Comparison of ENCODE assay signal across 3 cellular contexts in genomic region chr2:202627042-202627441, GRCh38.
TF ChIP-seq lines count a peak whose summit lies in the region.

No MANE protein-coding gene starts in this region.

TF ChIP-seq in SK-N-SH, 30 proteins besides CTCF, POLR2A, EP300 and RAD21:
- no peak for TF ChIP-seq CHD2 (IDR thresholded peaks at IDR 0.05; ENCODE audit: low read length, partially characterized antibody)
- TF ChIP-seq MXI1 (IDR thresholded peaks at IDR 0.05; ENCODE audit: low read depth, low read length): no peak
- no peak for TF ChIP-seq MEF2A (IDR thresholded peaks at IDR 0.05; ENCODE audit: borderline replicate concordance, low read depth)
- no peak for TF ChIP-seq TAF1 (IDR thresholded peaks at IDR 0.05; ENCODE audit: borderline replicate concordance, low read depth, low read length)
- no peak for TF ChIP-seq TEAD4 (IDR thresholded peaks at IDR 0.05; ENCODE audit: borderline replicate concordance, insufficient read depth)
- TF ChIP-seq NRF1 (IDR thresholded peaks at IDR 0.05; ENCODE audit: low read depth, low read length): no peak
- no peak for TF ChIP-seq FOSL2 (IDR thresholded peaks at IDR 0.05; ENCODE audit: borderline replicate concordance, low read depth)
TF ChIP-seq in SK-N-SH: peak in this region for 0.

TF ChIP-seq in SK-N-SH treated with all-trans-retinoic acid at 6 μM for 48 hours, 23 proteins besides CTCF, POLR2A, EP300 and RAD21:
- TF ChIP-seq GLIS3 (CRISPR knock-in tag; IDR thresholded peaks at IDR 0.05) (no peak), TSHZ2 (CRISPR knock-in tag; IDR thresholded peaks at IDR 0.05) (no peak), SNAI2 (CRISPR knock-in tag; IDR thresholded peaks at IDR 0.05) (no peak), POU6F1 (CRISPR knock-in tag; IDR thresholded peaks at IDR 0.05; ENCODE audit: borderline replicate concordance, low read depth) (no peak), CSDC2 (CRISPR knock-in tag; IDR thresholded peaks at IDR 0.05) (no peak), ZNF8 (CRISPR knock-in tag; IDR thresholded peaks at IDR 0.05) (no peak), ZFP3 (CRISPR knock-in tag; IDR thresholded peaks at IDR 0.05) (no peak), PATZ1 (CRISPR knock-in tag; IDR thresholded peaks at IDR 0.05; ENCODE audit: borderline replicate concordance) (no peak)

TF ChIP-seq in GM12878, 131 proteins besides CTCF, POLR2A, EP300 and RAD21:
- no peak for TF ChIP-seq SMARCA5 (IDR thresholded peaks at IDR 0.05)
- TF ChIP-seq ZNF384 (IDR thresholded peaks at IDR 0.05; ENCODE audit: borderline replicate concordance, low read depth, low read length): no peak
- TF ChIP-seq YBX1 (IDR thresholded peaks at IDR 0.05): no peak
- no peak for TF ChIP-seq GABPA (IDR thresholded peaks at IDR 0.05; ENCODE audit: low read depth)
- TF ChIP-seq TCF12 (IDR thresholded peaks at IDR 0.05; ENCODE audit: low read depth, low read length): no peak
- no peak for TF ChIP-seq SUPT20H (IDR thresholded peaks at IDR 0.05; ENCODE audit: borderline replicate concordance, control insufficient read depth, low read depth, low read length)
- TF ChIP-seq E2F4 (IDR thresholded peaks at IDR 0.05; ENCODE audit: low read depth, low read length): no peak
- no peak for TF ChIP-seq SKIL (IDR thresholded peaks at IDR 0.05; ENCODE audit: low read depth, poor library complexity, severe bottlenecking)
TF ChIP-seq in GM12878: peak in this region for 0.
